Comparison of ENCODE assay signal across 1 cellular context in the genomic region with DNA sequence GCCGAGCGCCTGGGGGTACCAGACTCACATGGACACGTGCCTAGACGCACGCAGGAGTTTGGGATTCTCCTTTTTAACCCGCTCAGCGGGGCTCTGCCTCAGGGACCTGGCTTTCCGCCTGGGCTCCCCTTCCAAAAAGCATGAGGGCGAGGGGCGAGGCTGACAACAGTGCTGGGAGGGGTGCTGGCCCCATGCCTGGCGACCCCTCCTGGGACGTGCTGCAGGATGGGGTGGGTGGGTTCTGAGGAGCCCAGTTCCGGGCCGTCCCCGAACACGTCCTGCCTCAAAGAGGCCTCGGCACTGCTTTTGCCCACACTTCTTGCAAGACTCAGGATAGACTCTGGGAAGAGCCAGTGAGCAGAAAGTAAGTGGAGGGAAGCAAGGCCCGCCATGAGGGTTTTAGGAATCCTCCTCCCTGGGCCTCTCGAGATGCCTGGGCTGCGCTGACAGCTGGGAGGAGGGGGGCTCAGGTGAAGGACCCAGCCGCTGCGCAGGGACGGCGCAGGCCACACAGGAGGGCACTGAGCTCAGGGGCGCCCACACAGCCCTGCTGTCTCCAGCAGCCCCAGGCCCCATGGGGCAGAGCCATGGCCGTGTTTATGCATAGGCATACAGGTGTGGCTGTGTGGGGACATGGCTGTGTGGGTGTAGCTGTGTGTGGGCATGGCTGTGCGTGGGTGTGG.
TF ChIP-seq lines count a peak whose summit lies in the region.

No MANE protein-coding gene starts in this region.

TF ChIP-seq in SK-N-SH treated with all-trans-retinoic acid at 6 μM for 48 hours, 23 proteins besides CTCF, POLR2A, EP300 and RAD21:
- TF ChIP-seq, protein P1, sequence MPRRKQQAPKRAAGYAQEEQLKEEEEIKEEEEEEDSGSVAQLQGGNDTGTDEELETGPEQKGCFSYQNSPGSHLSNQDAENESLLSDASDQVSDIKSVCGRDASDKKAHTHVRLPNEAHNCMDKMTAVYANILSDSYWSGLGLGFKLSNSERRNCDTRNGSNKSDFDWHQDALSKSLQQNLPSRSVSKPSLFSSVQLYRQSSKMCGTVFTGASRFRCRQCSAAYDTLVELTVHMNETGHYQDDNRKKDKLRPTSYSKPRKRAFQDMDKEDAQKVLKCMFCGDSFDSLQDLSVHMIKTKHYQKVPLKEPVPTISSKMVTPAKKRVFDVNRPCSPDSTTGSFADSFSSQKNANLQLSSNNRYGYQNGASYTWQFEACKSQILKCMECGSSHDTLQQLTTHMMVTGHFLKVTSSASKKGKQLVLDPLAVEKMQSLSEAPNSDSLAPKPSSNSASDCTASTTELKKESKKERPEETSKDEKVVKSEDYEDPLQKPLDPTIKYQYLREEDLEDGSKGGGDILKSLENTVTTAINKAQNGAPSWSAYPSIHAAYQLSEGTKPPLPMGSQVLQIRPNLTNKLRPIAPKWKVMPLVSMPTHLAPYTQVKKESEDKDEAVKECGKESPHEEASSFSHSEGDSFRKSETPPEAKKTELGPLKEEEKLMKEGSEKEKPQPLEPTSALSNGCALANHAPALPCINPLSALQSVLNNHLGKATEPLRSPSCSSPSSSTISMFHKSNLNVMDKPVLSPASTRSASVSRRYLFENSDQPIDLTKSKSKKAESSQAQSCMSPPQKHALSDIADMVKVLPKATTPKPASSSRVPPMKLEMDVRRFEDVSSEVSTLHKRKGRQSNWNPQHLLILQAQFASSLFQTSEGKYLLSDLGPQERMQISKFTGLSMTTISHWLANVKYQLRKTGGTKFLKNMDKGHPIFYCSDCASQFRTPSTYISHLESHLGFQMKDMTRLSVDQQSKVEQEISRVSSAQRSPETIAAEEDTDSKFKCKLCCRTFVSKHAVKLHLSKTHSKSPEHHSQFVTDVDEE (CRISPR knock-in tag; IDR thresholded peaks at IDR 0.05), result no peak
- TF ChIP-seq, protein P2, sequence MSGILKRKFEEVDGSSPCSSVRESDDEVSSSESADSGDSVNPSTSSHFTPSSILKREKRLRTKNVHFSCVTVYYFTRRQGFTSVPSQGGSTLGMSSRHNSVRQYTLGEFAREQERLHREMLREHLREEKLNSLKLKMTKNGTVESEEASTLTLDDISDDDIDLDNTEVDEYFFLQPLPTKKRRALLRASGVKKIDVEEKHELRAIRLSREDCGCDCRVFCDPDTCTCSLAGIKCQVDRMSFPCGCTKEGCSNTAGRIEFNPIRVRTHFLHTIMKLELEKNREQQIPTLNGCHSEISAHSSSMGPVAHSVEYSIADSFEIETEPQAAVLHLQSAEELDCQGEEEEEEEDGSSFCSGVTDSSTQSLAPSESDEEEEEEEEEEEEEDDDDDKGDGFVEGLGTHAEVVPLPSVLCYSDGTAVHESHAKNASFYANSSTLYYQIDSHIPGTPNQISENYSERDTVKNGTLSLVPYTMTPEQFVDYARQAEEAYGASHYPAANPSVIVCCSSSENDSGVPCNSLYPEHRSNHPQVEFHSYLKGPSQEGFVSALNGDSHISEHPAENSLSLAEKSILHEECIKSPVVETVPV (CRISPR knock-in tag; IDR thresholded peaks at IDR 0.05), result no peak
- TF ChIP-seq BACH2 (CRISPR knock-in tag; IDR thresholded peaks at IDR 0.05; ENCODE audit: borderline replicate concordance), result no peak
